Comparison of ENCODE assay signal across 9 cellular contexts in genomic region chr15:57216288-57216687, GRCh38.
A peak's percentile ranks its signal among the peaks of the same experiment; 100 is the strongest.
DNase-seq lines count a peak whose midpoint lies in the region; ATAC-seq and TF ChIP-seq lines count a peak whose summit lies in the region.
"Had no signal": no experiment of that assay in that cellular context is flagged by ENCODE, and none has a peak within 500 bp of the region (broad histone marks: within the 10 kb centered on the region; RNA-seq: fewer than 3 reads in every experiment).

No MANE protein-coding gene starts in this region.

- H3K79me1 ChIP-seq in mesenchymal stem cell (replicated peaks; ENCODE audit: low read length, poor library complexity, severe bottlenecking), result peaks cover 7% of the 10 kb centered on the region

- no peak for ATAC-seq in GM18519 (IDR thresholded peaks at IDR 0.05; ENCODE audit: low FRiP score, unreplicated experiment)

- no peak for TF ChIP-seq POLR2A in Peyer's patch (IDR thresholded peaks at IDR 0.05)

- H3K27ac ChIP-seq in mesenchymal stem cell (ENCODE audit: low read length, poor library complexity, severe bottlenecking), result peak overlapping the region; percentile 60
- no peak overlapping the region for H3K27ac ChIP-seq in Peyer's patch

- H4K91ac ChIP-seq in mesenchymal stem cell (ENCODE audit: low read length), result no peak overlapping the region

- H2BK12ac ChIP-seq in mesenchymal stem cell (ENCODE audit: low read length in 2 of 2), result no peak overlapping the region

- H3K4me1 ChIP-seq in mesenchymal stem cell (ENCODE audit: control insufficient read depth, insufficient read depth, low read depth, low read length) (peaks cover 2% of the 10 kb centered on the region), Peyer's patch (peaks cover 0 to 17% (median 0%) of the 10 kb centered on the region in 4 donors)

- H3K36me3 Mint-ChIP-seq in brain, result no peaks in the 10 kb centered on the region
- H3K36me3 Mint-ChIP-seq: stimulated activated naive B cell treated with anti-CD40 and anti-IgM and Interleukin-4, amounts not matched to agents 10 μg/mL and 1 μg/mL and 100 μg/mL, for 72 hours had no signal

- H3K4me3 ChIP-seq in mesenchymal stem cell (ENCODE audit: insufficient read depth in 1 of 2, low read depth in 1 of 2, low read length in 2 of 2), result peak overlapping the region in 1 of 2 experiments; percentile 65
- no peak overlapping the region for H3K4me3 ChIP-seq in Peyer's patch

- DNase-seq in AG20443 (ENCODE audit: low spot score) (peak; percentile 33), HT1080 (ENCODE audit: low read depth) (peak; percentile 83), mesenchymal stem cell (peak; percentile 87), NCI-H526 (lab: John Stamatoyannopoulos, UW) (no peak), medulla oblongata (ENCODE audit: extremely low spot score) (no peak), Peyer's patch (no peak)
- DNase-seq: stimulated activated naive B cell treated with anti-CD40 and anti-IgM and Interleukin-4, amounts not matched to agents 10 μg/mL and 1 μg/mL and 100 μg/mL, for 72 hours had no signal

- H3K9me3 ChIP-seq in mesenchymal stem cell (ENCODE audit: control insufficient read depth, low read length) (no peaks in the 10 kb centered on the region), Peyer's patch (no peaks in the 10 kb centered on the region)

- H3K27me3 Mint-ChIP-seq in brain, result no peaks in the 10 kb centered on the region
- H3K27me3 Mint-ChIP-seq: stimulated activated naive B cell treated with anti-CD40 and anti-IgM and Interleukin-4, amounts not matched to agents 10 μg/mL and 1 μg/mL and 100 μg/mL, for 72 hours had no signal

- peaks cover 91% of the 10 kb centered on the region for H3K4me1 Mint-ChIP-seq in brain

- H2BK15ac ChIP-seq in mesenchymal stem cell (ENCODE audit: low read depth, poor library complexity, severe bottlenecking), result no peak overlapping the region

- H2BK120ac ChIP-seq in mesenchymal stem cell (ENCODE audit: low read depth, low read length), result no peak overlapping the region

- H3K4me2 ChIP-seq in mesenchymal stem cell (ENCODE audit: low read length, poor library complexity, severe bottlenecking), result no peak overlapping the region

- no peak overlapping the region for H3K18ac ChIP-seq in mesenchymal stem cell (ENCODE audit: low read depth in 1 of 2, low read length in 2 of 2)

- H4K8ac ChIP-seq in mesenchymal stem cell (ENCODE audit: low read length), result no peak overlapping the region

- H3K4ac ChIP-seq in mesenchymal stem cell (ENCODE audit: low read depth in 1 of 2, low read length in 2 of 2), result no peak overlapping the region

- peak overlapping the region in 4 of 5 experiments; percentile 60 to 90 (median 84) for H3K27ac Mint-ChIP-seq in brain
- H3K27ac Mint-ChIP-seq: stimulated activated naive B cell treated with anti-CD40 and anti-IgM and Interleukin-4, amounts not matched to agents 10 μg/mL and 1 μg/mL and 100 μg/mL, for 72 hours had no signal

- H3K36me3 ChIP-seq in mesenchymal stem cell (ENCODE audit: control insufficient read depth in 1 of 2, insufficient read depth in 2 of 2, low read depth in 1 of 2, low read length in 2 of 2) (no peaks in the 10 kb centered on the region), Peyer's patch (no peaks in the 10 kb centered on the region)

- H2AFZ ChIP-seq in mesenchymal stem cell (ENCODE audit: low read depth, low read length), result no peak overlapping the region

- no peaks in the 10 kb centered on the region for H3K9me3 Mint-ChIP-seq in brain
- H3K9me3 Mint-ChIP-seq: stimulated activated naive B cell treated with anti-CD40 and anti-IgM and Interleukin-4, amounts not matched to agents 10 μg/mL and 1 μg/mL and 100 μg/mL, for 72 hours had no signal

- WGBS in mesenchymal stem cell, result 0% methylated on average over 2 of the region's 2 CpGs

- H3K4me3 Mint-ChIP-seq in brain, result peak overlapping the region; percentile 2 to 74 (median 68)
- H3K4me3 Mint-ChIP-seq: stimulated activated naive B cell treated with anti-CD40 and anti-IgM and Interleukin-4, amounts not matched to agents 10 μg/mL and 1 μg/mL and 100 μg/mL, for 72 hours had no signal

- H3K14ac ChIP-seq in mesenchymal stem cell (ENCODE audit: low read length in 2 of 2), result no peak overlapping the region

- H2AK5ac ChIP-seq in mesenchymal stem cell (ENCODE audit: low read length, severe bottlenecking), result no peak overlapping the region

- H3K27me3 ChIP-seq in mesenchymal stem cell (ENCODE audit: control insufficient read depth in 1 of 2, insufficient read depth in 1 of 2, low read length in 2 of 2) (no peaks in the 10 kb centered on the region), Peyer's patch (no peaks in the 10 kb centered on the region)

- peak overlapping the region; percentile 83 for H3K9ac ChIP-seq in mesenchymal stem cell (ENCODE audit: low read length)

- TF ChIP-seq CTCF in brain (conservative IDR thresholded peaks at IDR 0.05), result no peak
- TF ChIP-seq CTCF in Peyer's patch (IDR thresholded peaks at IDR 0.05), result no peak

- no peak overlapping the region for H3K23ac ChIP-seq in mesenchymal stem cell (ENCODE audit: low read length in 2 of 2)

- H2BK5ac ChIP-seq in mesenchymal stem cell (ENCODE audit: low read depth, low read length, poor library complexity, severe bottlenecking), result no peak overlapping the region

Comparison
In these comparisons a context has a peak if more than half of its experiments do, and no peak if none do; other contexts are left out.
1. DNase-seq: peak in AG20443 (single experiment), HT1080 (single experiment) and mesenchymal stem cell (single experiment); none in NCI-H526 (0 of 2), medulla oblongata (single experiment) and Peyer's patch (0 of 3).